In genomic region chr2:11157296-11157695, GRCh38 we compare ENCODE assay signal across 20 cellular contexts. TPM values are rescaled to one million over a fixed set of nuclear protein-coding genes. Genes with fewer than 3 reads are reported as not detected.
DNase-seq lines count a peak whose midpoint lies in the region; ATAC-seq, FAIRE-seq and TF ChIP-seq lines count a peak whose summit lies in the region.
"Had no signal": no experiment of that assay in that cellular context is flagged by ENCODE, and none has a peak within 500 bp of the region (broad histone marks: within the 10 kb centered on the region; RNA-seq: fewer than 3 reads in every experiment).

No MANE protein-coding gene starts in this region.

- H3K27me3 ChIP-seq in CD8-positive, alpha-beta T cell (ENCODE audit: insufficient read depth, low read length), result no peaks in the 10 kb centered on the region

- no peaks in the 10 kb centered on the region for H3K9me3 Mint-ChIP-seq in activated T-cell treated with anti-CD3 and anti-CD28 coated beads, Interleukin-2, amount 50 U/mL, for 4 hours
- H3K9me3 Mint-ChIP-seq in CD8-positive, alpha-beta T cell, result no peaks in the 10 kb centered on the region
- H3K9me3 Mint-ChIP-seq in activated CD8-positive, alpha-beta T cell treated with anti-CD3 and anti-CD28 coated beads, Interleukin-2, amount 10 ng/mL, durations not matched to agents 7 days and 5 days (ENCODE audit: insufficient read depth), result no peaks in the 10 kb centered on the region
- no peaks in the 10 kb centered on the region for H3K9me3 Mint-ChIP-seq in nephron

- H3K4me1 ChIP-seq in CD8-positive, alpha-beta T cell (ENCODE audit: insufficient read depth, low read length), result peaks cover 27% of the 10 kb centered on the region

- no peak for TF ChIP-seq CTCF in CD8-positive, alpha-beta T cell (IDR thresholded peaks at IDR 0.05)
- TF ChIP-seq CTCF in nephron (IDR thresholded peaks at IDR 0.05; ENCODE audit: unreplicated experiment in 3 of 3) (no peak), D721Med (IDR thresholded peaks at IDR 0.05; ENCODE audit: insufficient read depth, missing control alignments) (no peak)

- no peaks in the 10 kb centered on the region for H3K36me3 ChIP-seq in CD8-positive, alpha-beta T cell (ENCODE audit: insufficient read depth, low read length)
- H3K36me3 ChIP-seq: HAP-1 had no signal

- peak overlapping the region; percentile 24 for H3K4me3 Mint-ChIP-seq in activated T-cell treated with anti-CD3 and anti-CD28 coated beads, Interleukin-2, amount 50 U/mL, for 4 hours
- peak overlapping the region; percentile 42 for H3K4me3 Mint-ChIP-seq in CD8-positive, alpha-beta T cell
- peak overlapping the region; percentile 15 for H3K4me3 Mint-ChIP-seq in activated CD8-positive, alpha-beta T cell treated with anti-CD3 and anti-CD28 coated beads, Interleukin-2, amount 10 ng/mL, durations not matched to agents 7 days and 5 days
- H3K4me3 Mint-ChIP-seq in nephron, result peak overlapping the region; percentile 29 to 74 (median 65)

- no peak overlapping the region for H3K27ac ChIP-seq in CD8-positive, alpha-beta T cell (ENCODE audit: low read depth, low read length)
- H3K27ac ChIP-seq: C4-2B, HL-60 had no signal

- no peak overlapping the region for H3K27ac Mint-ChIP-seq in CD8-positive, alpha-beta T cell
- H3K27ac Mint-ChIP-seq in activated CD8-positive, alpha-beta T cell treated with anti-CD3 and anti-CD28 coated beads, Interleukin-2, amount 10 ng/mL, durations not matched to agents 7 days and 5 days, result no peak overlapping the region
- no peak overlapping the region for H3K27ac Mint-ChIP-seq in nephron

- POLR2A ChIA-PET in CD8-positive, alpha-beta T cell (lab: Charles Lee), result no interaction called here
- POLR2A ChIA-PET in activated CD8-positive, alpha-beta T cell treated with anti-CD3 and anti-CD28 coated beads, Interleukin-2, amount 10 ng/mL, durations not matched to agents 7 days and 5 days (lab: Charles Lee), result interaction anchor here (0.6 to 0.9 kb wide), 2 partner anchors 345 to 597 kb away, joined by 3 read pairs; no protein-coding TSS in a partner anchor

- no peak for FAIRE-seq in D721Med (lab: Jason Lieb, UNC)
- FAIRE-seq: A549, HTR-8/SVneo had no signal

- CTCF ChIA-PET in CD8-positive, alpha-beta T cell (lab: Charles Lee), result no interaction called here
- CTCF ChIA-PET in activated CD8-positive, alpha-beta T cell treated with anti-CD3 and anti-CD28 coated beads, Interleukin-2, amount 10 ng/mL, durations not matched to agents 7 days and 5 days (lab: Charles Lee), result no interaction called here

- H3K27me3 Mint-ChIP-seq in activated T-cell treated with anti-CD3 and anti-CD28 coated beads, Interleukin-2, amount 50 U/mL, for 4 hours (ENCODE audit: low read depth), result no peaks in the 10 kb centered on the region
- no peaks in the 10 kb centered on the region for H3K27me3 Mint-ChIP-seq in CD8-positive, alpha-beta T cell (ENCODE audit: low read depth)
- H3K27me3 Mint-ChIP-seq in activated CD8-positive, alpha-beta T cell treated with anti-CD3 and anti-CD28 coated beads, Interleukin-2, amount 10 ng/mL, durations not matched to agents 7 days and 5 days (ENCODE audit: low read depth), result no peaks in the 10 kb centered on the region
- H3K27me3 Mint-ChIP-seq in nephron (ENCODE audit: low read depth), result peaks cover 23% of the 10 kb centered on the region

- no peak for ATAC-seq in activated T-cell treated with anti-CD3 and anti-CD28 coated beads, Interleukin-2, amount 50 U/mL, for 4 hours
- ATAC-seq in CD8-positive, alpha-beta T cell, result no peak
- no peak for ATAC-seq in activated CD8-positive, alpha-beta T cell treated with anti-CD3 and anti-CD28 coated beads, Interleukin-2, amount 10 ng/mL, durations not matched to agents 7 days and 5 days
- ATAC-seq in HG02798 (IDR thresholded peaks at IDR 0.05; ENCODE audit: poor library complexity, unreplicated experiment) (no peak), HG02870 (IDR thresholded peaks at IDR 0.05; ENCODE audit: unreplicated experiment) (no peak)
- ATAC-seq: A549 had no signal

- H3K36me3 Mint-ChIP-seq in activated T-cell treated with anti-CD3 and anti-CD28 coated beads, Interleukin-2, amount 50 U/mL, for 4 hours (ENCODE audit: insufficient read depth), result peaks cover 3% of the 10 kb centered on the region
- peaks cover 12% of the 10 kb centered on the region for H3K36me3 Mint-ChIP-seq in CD8-positive, alpha-beta T cell
- no peaks in the 10 kb centered on the region for H3K36me3 Mint-ChIP-seq in activated CD8-positive, alpha-beta T cell treated with anti-CD3 and anti-CD28 coated beads, Interleukin-2, amount 10 ng/mL, durations not matched to agents 7 days and 5 days (ENCODE audit: low read depth)
- no peaks in the 10 kb centered on the region for H3K36me3 Mint-ChIP-seq in nephron (ENCODE audit: low read depth)

- intact Hi-C loops in CD8-positive, alpha-beta T cell (cut with DNase I, micrococcal nuclease), result loop anchor here (5.0 to 10.0 kb wide), 6 partner anchors 310 to 1732 kb away; partner anchors contain the start of genes CPSF3 (in 1 of the 2), E2F6 (in 1 of the 2), GRHL1 (in 1 of the 2) and HPCAL1 (in 1 of the 2)

- DNase-seq in activated T-cell treated with anti-CD3 and anti-CD28 coated beads, Interleukin-2, amount 50 U/mL, for 4 hours, result no peak
- DNase-seq in activated T-cell treated with anti-CD3 and anti-CD28 coated beads for 4 hours (no peak), D721Med (ENCODE audit: insufficient read length, low spot score) (no peak)
- DNase-seq in CD8-positive, alpha-beta T cell, result no peak
- DNase-seq in activated CD8-positive, alpha-beta T cell treated with anti-CD3 and anti-CD28 coated beads, Interleukin-2, amount 10 ng/mL, durations not matched to agents 7 days and 5 days, result no peak
- DNase-seq: Caco-2, NCI-H1417, NCI-H1930, NCI-H446, NCI-H69, OCI-M1, RPMI8226 had no signal

- H3K9me3 ChIP-seq in CD8-positive, alpha-beta T cell (ENCODE audit: low read length), result no peaks in the 10 kb centered on the region
- H3K9me3 ChIP-seq: A549, Caco-2, HAP-1 had no signal

- H3K4me1 Mint-ChIP-seq in activated T-cell treated with anti-CD3 and anti-CD28 coated beads, Interleukin-2, amount 50 U/mL, for 4 hours (ENCODE audit: low read depth), result peaks cover 31% of the 10 kb centered on the region
- H3K4me1 Mint-ChIP-seq in CD8-positive, alpha-beta T cell (ENCODE audit: low read depth), result peaks cover 37% of the 10 kb centered on the region
- peaks cover 34% of the 10 kb centered on the region for H3K4me1 Mint-ChIP-seq in activated CD8-positive, alpha-beta T cell treated with anti-CD3 and anti-CD28 coated beads, Interleukin-2, amount 10 ng/mL, durations not matched to agents 7 days and 5 days (ENCODE audit: low read depth)
- peaks cover 5% of the 10 kb centered on the region for H3K4me1 Mint-ChIP-seq in nephron

- no peak overlapping the region for H3K4me3 ChIP-seq in CD8-positive, alpha-beta T cell (ENCODE audit: low read depth, low read length)
- H3K4me3 ChIP-seq: A549, HAP-1 had no signal

RNA-seq across cellular contexts. Expression of gene SLC66A3, which starts 2.0 kb away (rescaled TPM):
- 1 to 10 TPM; 5.3 to 6.9 (median 6.7) TPM for total RNA-seq in activated T-cell treated with anti-CD3 and anti-CD28 coated beads, Interleukin-2, amount 50 U/mL, for 4 hours
- 1 to 10 TPM; 4.8 to 5.5 TPM for total RNA-seq in CD8-positive, alpha-beta T cell
- total RNA-seq in activated CD8-positive, alpha-beta T cell treated with anti-CD3 and anti-CD28 coated beads, Interleukin-2, amount 10 ng/mL, durations not matched to agents 7 days and 5 days, result 10 to 100 TPM; 14.3 to 16.9 TPM

Comparison
In these comparisons a context has a peak if more than half of its experiments do, and no peak if none do; other contexts are left out.
1. H3K4me3 Mint-ChIP-seq: peak in every context shown above with its lines; median percentile 65 in nephron; 42 in CD8-positive, alpha-beta T cell; 24 in activated T-cell treated with anti-CD3 and anti-CD28 coated beads, Interleukin-2, amount 50 U/mL, for 4 hours; 15 in activated CD8-positive, alpha-beta T cell treated with anti-CD3 and anti-CD28 coated beads, Interleukin-2, amount 10 ng/mL, durations not matched to agents 7 days and 5 days.